16 cellular contexts compared by ENCODE assay signal in genomic region chr4:74223801-74224200, GRCh38.
DNase-seq lines count a peak whose midpoint lies in the region; ATAC-seq and TF ChIP-seq lines count a peak whose summit lies in the region.
"Had no signal": no experiment of that assay in that cellular context is flagged by ENCODE, and none has a peak within 500 bp of the region (broad histone marks: within the 10 kb centered on the region; RNA-seq: fewer than 3 reads in every experiment).

No MANE protein-coding gene starts in this region.

- no peak for TF ChIP-seq CTCF in natural killer cell (IDR thresholded peaks at IDR 0.05)

- no peak for ATAC-seq in natural killer cell treated with Interleukin-12 subunit alpha and Interleukin-12 subunit beta and Interleukin-15 and Interleukin-18, amount 100 ng/mL, for 72 hours
- ATAC-seq in natural killer cell (no peak), HG03457 (IDR thresholded peaks at IDR 0.05; ENCODE audit: unreplicated experiment) (no peak)
- ATAC-seq: activated T-cell treated with anti-CD3 and anti-CD28 coated beads, Interleukin-2, amount 50 U/mL, for 4 hours; gastroesophageal sphincter; mucosa of descending colon had no signal

- peaks cover 11% of the 10 kb centered on the region for H3K36me3 Mint-ChIP-seq in natural killer cell treated with Interleukin-12 subunit alpha and Interleukin-12 subunit beta and Interleukin-15 and Interleukin-18, amount 100 ng/mL, for 72 hours
- H3K36me3 Mint-ChIP-seq in natural killer cell: no peaks in the 10 kb centered on the region

- peak overlapping the region; percentile 23 to 44 for H3K27ac Mint-ChIP-seq in natural killer cell treated with Interleukin-12 subunit alpha and Interleukin-12 subunit beta and Interleukin-15 and Interleukin-18, amount 100 ng/mL, for 72 hours
- no peak overlapping the region for H3K27ac Mint-ChIP-seq in natural killer cell

- intact Hi-C loops in natural killer cell (cut with micrococcal nuclease): no loop called here

- no peaks in the 10 kb centered on the region for H3K9me3 Mint-ChIP-seq in natural killer cell treated with Interleukin-12 subunit alpha and Interleukin-12 subunit beta and Interleukin-15 and Interleukin-18, amount 100 ng/mL, for 72 hours
- H3K9me3 Mint-ChIP-seq in natural killer cell: peaks cover 0 to 2% of the 10 kb centered on the region in 2 donors
- H3K9me3 Mint-ChIP-seq: activated T-cell treated with anti-CD3 and anti-CD28 coated beads, Interleukin-2, amount 50 U/mL, for 4 hours had no signal

- peaks cover 7 to 22% of the 10 kb centered on the region in 2 donors for H3K4me1 Mint-ChIP-seq in natural killer cell treated with Interleukin-12 subunit alpha and Interleukin-12 subunit beta and Interleukin-15 and Interleukin-18, amount 100 ng/mL, for 72 hours (ENCODE audit: low read depth in 2 of 2)
- peaks cover 0 to 5% of the 10 kb centered on the region in 2 donors for H3K4me1 Mint-ChIP-seq in natural killer cell

- no peak for DNase-seq in natural killer cell treated with Interleukin-12 subunit alpha and Interleukin-12 subunit beta and Interleukin-15 and Interleukin-18, amount 100 ng/mL, for 72 hours (ENCODE audit: low spot score)
- DNase-seq in natural killer cell (no peak), RPMI7951 (ENCODE audit: low read depth) (peak; percentile 56), fibroblast of peridontal ligament (ENCODE audit: extremely low read depth) (peak; percentile 69), NCI-H510A treated with DMSO at 0.1 percent for 48 hours (lab: John Stamatoyannopoulos, UW) (no peak), Kasumi-1 (lab: John Stamatoyannopoulos, UW) (no peak), GDM1 (lab: John Stamatoyannopoulos, UW) (no peak)
- DNase-seq: activated CD4-positive, alpha-beta T cell treated with anti-CD3 and anti-CD28 coated beads, Interleukin-2, amount 50 U/mL, for 1 hour; activated T-cell treated with anti-CD3 and anti-CD28 coated beads, Interleukin-2, amount 50 U/mL, for 4 hours; amniotic stem cell; dorsolateral prefrontal cortex; mucosa of descending colon; NCI-H510A; Right ventricle myocardium superior had no signal

- H3K4me3 Mint-ChIP-seq in natural killer cell treated with Interleukin-12 subunit alpha and Interleukin-12 subunit beta and Interleukin-15 and Interleukin-18, amount 100 ng/mL, for 72 hours: no peak overlapping the region
- H3K4me3 Mint-ChIP-seq in natural killer cell: no peak overlapping the region
- H3K4me3 Mint-ChIP-seq: activated T-cell treated with anti-CD3 and anti-CD28 coated beads, Interleukin-2, amount 50 U/mL, for 4 hours had no signal

- peaks cover 0 to 9% of the 10 kb centered on the region in 2 donors for H3K27me3 Mint-ChIP-seq in natural killer cell treated with Interleukin-12 subunit alpha and Interleukin-12 subunit beta and Interleukin-15 and Interleukin-18, amount 100 ng/mL, for 72 hours
- H3K27me3 Mint-ChIP-seq in natural killer cell (ENCODE audit: low read depth in 2 of 2): no peaks in the 10 kb centered on the region

Comparison
In these comparisons a context has a peak if more than half of its experiments do, and no peak if none do; other contexts are left out.
1. H3K27ac Mint-ChIP-seq: peak in natural killer cell treated with Interleukin-12 subunit alpha and Interleukin-12 subunit beta and Interleukin-15 and Interleukin-18, amount 100 ng/mL, for 72 hours (2 of 2); none in natural killer cell (0 of 2).
2. DNase-seq: peak in RPMI7951 (single experiment) and fibroblast of peridontal ligament (single experiment); none in natural killer cell treated with Interleukin-12 subunit alpha and Interleukin-12 subunit beta and Interleukin-15 and Interleukin-18, amount 100 ng/mL, for 72 hours (single experiment), natural killer cell (single experiment), NCI-H510A treated with DMSO at 0.1 percent for 48 hours (single experiment), Kasumi-1 (0 of 2) and GDM1 (single experiment).